Comparison of ENCODE assay signal across 21 cellular contexts in genomic region chr16:61435356-61435755, GRCh38.
DNase-seq lines count a peak whose midpoint lies in the region; ATAC-seq and TF ChIP-seq lines count a peak whose summit lies in the region.
"Had no signal": no experiment of that assay in that cellular context is flagged by ENCODE, and none has a peak within 500 bp of the region (broad histone marks: within the 10 kb centered on the region; RNA-seq: fewer than 3 reads in every experiment).

No MANE protein-coding gene starts in this region.

- no peak overlapping the region for H3K9ac ChIP-seq in mammary epithelial cell (ENCODE audit: insufficient read depth, low read length)
- H3K9ac ChIP-seq in adipocyte (ENCODE audit: low read length) = no peak overlapping the region

- DNase-seq in mammary epithelial cell = no peak
- no peak for DNase-seq in breast epithelium (ENCODE audit: low spot score in 2 of 2)
- DNase-seq in adipocyte (ENCODE audit: low read depth) = no peak
- peak; percentile 19 for DNase-seq in myocyte (ENCODE audit: low read depth)
- no peak for DNase-seq in DMS 273 (lab: John Stamatoyannopoulos, UW; ENCODE audit: unreplicated experiment)
- DNase-seq in AG08395 (ENCODE audit: low spot score) = no peak
- no peak for DNase-seq in natural killer cell
- DNase-seq: MV-4-11, NCI-H1694, NCI-H2081, NCI-H2171, NCI-H345, NCI-H524, NCI-H774, SJCRH30 had no signal

- ATAC-seq in GM19467 (IDR thresholded peaks at IDR 0.05; ENCODE audit: unreplicated experiment) = no peak
- ATAC-seq in natural killer cell = no peak
- ATAC-seq: HepG2, K562 had no signal

- H3K4me1 ChIP-seq in mammary epithelial cell (ENCODE audit: insufficient read depth, low read length) = no peaks in the 10 kb centered on the region
- no peaks in the 10 kb centered on the region for H3K4me1 ChIP-seq in breast epithelium
- H3K4me1 ChIP-seq in adipocyte (ENCODE audit: control insufficient read depth, insufficient read depth, low read length) = no peaks in the 10 kb centered on the region
- H3K4me1 ChIP-seq: SJCRH30 had no signal

- no TSS peak for BruUV-seq in mammary epithelial cell (replicated peaks; lab: Mats Ljungman, UMichigan)

- TF ChIP-seq POLR2A in breast epithelium (IDR thresholded peaks at IDR 0.05) = no peak

- H3K27me3 ChIP-seq in mammary epithelial cell (ENCODE audit: insufficient read depth, low read length) (no peaks in the 10 kb centered on the region), breast epithelium (no peaks in the 10 kb centered on the region), adipocyte (replicated peaks; ENCODE audit: control insufficient read depth, insufficient read depth, low read length) (no peaks in the 10 kb centered on the region)

- TF ChIP-seq CTCF in mammary epithelial cell (conservative IDR thresholded peaks at IDR 0.05 in 1 of 2, IDR thresholded peaks at IDR 0.05 in 1 of 2; ENCODE audit: extremely low read depth in 1 of 2, insufficient read depth in 1 of 2, low read depth in 1 of 2, low read length in 2 of 2) (no peak), breast epithelium (IDR thresholded peaks at IDR 0.05) (no peak), natural killer cell (IDR thresholded peaks at IDR 0.05) (no peak)

- H3K4me3 Mint-ChIP-seq in natural killer cell = no peak overlapping the region
- H3K4me3 Mint-ChIP-seq: B cell, CD14-positive monocyte had no signal

- 0% methylated on average over 3 of the region's 3 CpGs for WGBS in mammary epithelial cell (ENCODE audit: low coverage, missing lambda C conversion rate)

- H3K27ac ChIP-seq in mammary epithelial cell (ENCODE audit: insufficient read depth, low read depth, low read length) (no peak overlapping the region), breast epithelium (no peak overlapping the region)
- H3K27ac ChIP-seq: 22Rv1, SJCRH30 had no signal

- no peaks in the 10 kb centered on the region for H3K27me3 Mint-ChIP-seq in natural killer cell (ENCODE audit: low read depth in 2 of 2)
- H3K27me3 Mint-ChIP-seq: B cell had no signal

- no peaks in the 10 kb centered on the region for H3K79me2 ChIP-seq in mammary epithelial cell (ENCODE audit: insufficient read depth, low read length)

- H3K4me1 Mint-ChIP-seq in natural killer cell = no peaks in the 10 kb centered on the region
- H3K4me1 Mint-ChIP-seq: B cell, CD14-positive monocyte had no signal

- CTCF ChIA-PET in mammary epithelial cell (lab: Charles Lee; ENCODE audit: low non-redundant PET) = no interaction called here

- H3K4me2 ChIP-seq in mammary epithelial cell (ENCODE audit: insufficient read depth, low read depth, low read length) = no peak overlapping the region

- H3K36me3 Mint-ChIP-seq in natural killer cell = peaks cover 7% of the 10 kb centered on the region
- H3K36me3 Mint-ChIP-seq: CD14-positive monocyte had no signal

- H2AFZ ChIP-seq in mammary epithelial cell (ENCODE audit: low read depth, low read length) = no peak overlapping the region

- peaks cover 10 to 14% of the 10 kb centered on the region in 2 donors for H3K9me3 Mint-ChIP-seq in natural killer cell

- dilution Hi-C loops in mammary epithelial cell (cut with HindIII; ENCODE audit: low sequenced_read_pairs) = no loop called here

- H3K4me3 ChIP-seq in mammary epithelial cell (replicated peaks in 1 of 3; ENCODE audit: insufficient read depth in 1 of 3, low read depth in 2 of 3, low read length in 3 of 3) (peak overlapping the region in 2 of 3 experiments; percentile 9 to 20), breast epithelium (peak overlapping the region in 1 of 3 donors; percentile 11), adipocyte (ENCODE audit: low read length) (peak overlapping the region; percentile 66)
- H3K4me3 ChIP-seq: K562, SJCRH30 had no signal

- in situ Hi-C loops in mammary epithelial cell (cut with MboI; ENCODE audit: low sequenced_read_pairs in 2 of 2) = no loop called here

- no peaks in the 10 kb centered on the region for H4K20me1 ChIP-seq in mammary epithelial cell (ENCODE audit: insufficient read depth, low read length)

- H3K9me3 ChIP-seq in mammary epithelial cell (replicated peaks; ENCODE audit: insufficient read depth, low read length) (no peaks in the 10 kb centered on the region), breast epithelium (no peaks in the 10 kb centered on the region), adipocyte (ENCODE audit: control insufficient read depth, low read length) (no peaks in the 10 kb centered on the region)
- H3K9me3 ChIP-seq: SJCRH30 had no signal

- H3K27ac Mint-ChIP-seq in natural killer cell = no peak overlapping the region
- H3K27ac Mint-ChIP-seq: B cell, CD14-positive monocyte had no signal

- intact Hi-C loops in mammary epithelial cell (cut with micrococcal nuclease) (no loop called here), breast epithelium (cut with DNase I; ENCODE audit: low total_unique reads) (no loop called here), natural killer cell (cut with micrococcal nuclease) (no loop called here)

- H3K36me3 ChIP-seq in mammary epithelial cell (ENCODE audit: insufficient read depth, low read length) (no peaks in the 10 kb centered on the region), breast epithelium (no peaks in the 10 kb centered on the region), adipocyte (ENCODE audit: control insufficient read depth, insufficient read depth, low read length, severe bottlenecking) (no peaks in the 10 kb centered on the region)
- H3K36me3 ChIP-seq: SJCRH30 had no signal
